ENCODE assay signal across 8 cellular contexts in genomic region chr11:43943931-43944751, GRCh38. TPM values are rescaled to one million over a fixed set of nuclear protein-coding genes. Genes with fewer than 3 reads are reported as not detected.
DNase-seq lines count a peak whose midpoint lies in the region; ATAC-seq and TF ChIP-seq lines count a peak whose summit lies in the region.

No MANE protein-coding gene starts in this region.

- DNase-seq in activated T-cell treated with anti-CD3 and anti-CD28 coated beads, Interleukin-2, amount 50 U/mL, for 24 hours: peak; percentile 44
- DNase-seq in activated T-cell treated with anti-CD3 and anti-CD28 coated beads for 4 hours (no peak), spleen (peak; percentile 76)
- peak; percentile 45 for DNase-seq in activated naive CD8-positive, alpha-beta T cell treated with anti-CD3 and anti-CD28 coated beads, Interleukin-2, amount 10 ng/mL, durations not matched to agents 7 days and 5 days
- DNase-seq in activated effector memory CD4-positive, alpha-beta T cell treated with Interleukin-2 at 50 U/mL for 16 hours: no peak
- DNase-seq in effector CD8-positive, alpha-beta T cell (lab: John Stamatoyannopoulos, UW): no peak

- H3K4me3 ChIP-seq in iPS-18a (ENCODE audit: low read length): peak overlapping the region; percentile 61
- H3K4me3 ChIP-seq in spleen: peak overlapping the region; percentile 51 to 78 (median 56)

- TF ChIP-seq CTCF in spleen (IDR thresholded peaks at IDR 0.05 in 8 of 11, conservative IDR thresholded peaks at IDR 0.05 in 3 of 11): no peak

- WGBS in spleen, 5 donors: 2 to 3% (median 2%) methylated on average over 36 to 54 of the region's 54 CpGs

- ATAC-seq in activated naive CD8-positive, alpha-beta T cell treated with anti-CD3 and anti-CD28 coated beads, Interleukin-2, amount 10 ng/mL, durations not matched to agents 7 days and 5 days (ENCODE audit: low read depth): peak; percentile 15
- no peak for ATAC-seq in HG03432 (IDR thresholded peaks at IDR 0.05; ENCODE audit: unreplicated experiment)

- H3K27me3 ChIP-seq in iPS-18a (ENCODE audit: control insufficient read depth, insufficient read depth, low read length) (peaks cover 53% of the 10 kb centered on the region), spleen (replicated peaks in 1 of 7) (peaks cover 0 to 80% (median 29%) of the 10 kb centered on the region in 7 donors)

- H3K9me3 ChIP-seq in iPS-18a (ENCODE audit: control insufficient read depth, low read depth, low read length): no peaks in the 10 kb centered on the region
- no peaks in the 10 kb centered on the region for H3K9me3 ChIP-seq in spleen

- no peak overlapping the region for H3K27ac ChIP-seq in iPS-18a (ENCODE audit: low read length)
- H3K27ac ChIP-seq in spleen: peak overlapping the region in 7 of 8 donors; percentile 78 to 86 (median 82)

- H3K4me1 ChIP-seq in iPS-18a (ENCODE audit: control insufficient read depth, low read depth, low read length) (peaks cover 13% of the 10 kb centered on the region), spleen (peaks cover 8 to 42% (median 36%) of the 10 kb centered on the region in 6 donors)

- intact Hi-C loops in spleen (cut with DNase I; ENCODE audit: low total_unique reads): loop anchor here (5.0 kb wide), 1 partner anchor 52 kb away; no protein-coding TSS in a partner anchor

- H3K36me3 Mint-ChIP-seq in activated T-cell treated with anti-CD3 and anti-CD28 coated beads, Interleukin-2, amount 50 U/mL, for 24 hours (ENCODE audit: low read depth): peaks cover 3% of the 10 kb centered on the region
- no peaks in the 10 kb centered on the region for H3K36me3 Mint-ChIP-seq in activated naive CD8-positive, alpha-beta T cell treated with anti-CD3 and anti-CD28 coated beads, Interleukin-2, amount 10 ng/mL, durations not matched to agents 7 days and 5 days

- TF ChIP-seq POLR2A in spleen (IDR thresholded peaks at IDR 0.05): no peak

- POLR2A ChIA-PET in activated naive CD8-positive, alpha-beta T cell treated with anti-CD3 and anti-CD28 coated beads, Interleukin-2, amount 10 ng/mL, durations not matched to agents 7 days and 5 days (lab: Charles Lee): no interaction called here

- H3K27me3 Mint-ChIP-seq in activated T-cell treated with anti-CD3 and anti-CD28 coated beads, Interleukin-2, amount 50 U/mL, for 24 hours: peaks cover 77% of the 10 kb centered on the region
- peaks cover 64% of the 10 kb centered on the region for H3K27me3 Mint-ChIP-seq in activated naive CD8-positive, alpha-beta T cell treated with anti-CD3 and anti-CD28 coated beads, Interleukin-2, amount 10 ng/mL, durations not matched to agents 7 days and 5 days

- no peak overlapping the region for H3K27ac Mint-ChIP-seq in activated T-cell treated with anti-CD3 and anti-CD28 coated beads, Interleukin-2, amount 50 U/mL, for 24 hours
- H3K27ac Mint-ChIP-seq in activated naive CD8-positive, alpha-beta T cell treated with anti-CD3 and anti-CD28 coated beads, Interleukin-2, amount 10 ng/mL, durations not matched to agents 7 days and 5 days: no peak overlapping the region

- H3K9me3 Mint-ChIP-seq in activated T-cell treated with anti-CD3 and anti-CD28 coated beads, Interleukin-2, amount 50 U/mL, for 24 hours: no peaks in the 10 kb centered on the region
- no peaks in the 10 kb centered on the region for H3K9me3 Mint-ChIP-seq in activated naive CD8-positive, alpha-beta T cell treated with anti-CD3 and anti-CD28 coated beads, Interleukin-2, amount 10 ng/mL, durations not matched to agents 7 days and 5 days

- H3K36me3 ChIP-seq in iPS-18a (ENCODE audit: control insufficient read depth, low read depth, low read length) (no peaks in the 10 kb centered on the region), spleen (no peaks in the 10 kb centered on the region)

- H3K4me3 Mint-ChIP-seq in activated T-cell treated with anti-CD3 and anti-CD28 coated beads, Interleukin-2, amount 50 U/mL, for 24 hours: peak overlapping the region; percentile 82
- H3K4me3 Mint-ChIP-seq in activated naive CD8-positive, alpha-beta T cell treated with anti-CD3 and anti-CD28 coated beads, Interleukin-2, amount 10 ng/mL, durations not matched to agents 7 days and 5 days: peak overlapping the region; percentile 83

- peaks cover 19% of the 10 kb centered on the region for H3K4me1 Mint-ChIP-seq in activated T-cell treated with anti-CD3 and anti-CD28 coated beads, Interleukin-2, amount 50 U/mL, for 24 hours (ENCODE audit: low read depth)
- peaks cover 14% of the 10 kb centered on the region for H3K4me1 Mint-ChIP-seq in activated naive CD8-positive, alpha-beta T cell treated with anti-CD3 and anti-CD28 coated beads, Interleukin-2, amount 10 ng/mL, durations not matched to agents 7 days and 5 days

- no peak overlapping the region for H3K9ac ChIP-seq in iPS-18a (ENCODE audit: low read length)

RNA-seq across cellular contexts. Expression of gene C11orf96, which starts 1.7 kb away (rescaled TPM):
- under 1 TPM; 0.25 to 0.28 TPM for total RNA-seq in activated naive CD8-positive, alpha-beta T cell treated with anti-CD3 and anti-CD28 coated beads, Interleukin-2, amount 10 ng/mL, durations not matched to agents 7 days and 5 days
- 100 to 1,000 TPM in 1 of 7 donors, 10 to 100 TPM in 6; 20.8 to 103 (median 68.4) TPM for total RNA-seq in spleen
- 10 to 100 TPM; 13.2 to 26.7 (median 26.3) TPM for polyA plus RNA-seq in spleen

Comparison
In these comparisons a context has a peak if more than half of its experiments do, and no peak if none do; other contexts are left out.
1. DNase-seq: peak in activated T-cell treated with anti-CD3 and anti-CD28 coated beads, Interleukin-2, amount 50 U/mL, for 24 hours (single experiment), activated naive CD8-positive, alpha-beta T cell treated with anti-CD3 and anti-CD28 coated beads, Interleukin-2, amount 10 ng/mL, durations not matched to agents 7 days and 5 days (single experiment) and spleen (single experiment); none in activated T-cell treated with anti-CD3 and anti-CD28 coated beads for 4 hours (single experiment), activated effector memory CD4-positive, alpha-beta T cell treated with Interleukin-2 at 50 U/mL for 16 hours (single experiment) and effector CD8-positive, alpha-beta T cell (single experiment).
2. RNA of gene C11orf96, which starts 1.7 kb away (total RNA-seq): 20.8 to 103 TPM in spleen; 0.25 to 0.28 TPM in activated naive CD8-positive, alpha-beta T cell treated with anti-CD3 and anti-CD28 coated beads, Interleukin-2, amount 10 ng/mL, durations not matched to agents 7 days and 5 days; every median in the first group is over 10 times any median in the second.